8 cellular contexts compared by ENCODE assay signal in genomic region chr7:158740013-158740656, GRCh38. TPM values are rescaled to one million over a fixed set of nuclear protein-coding genes. Genes with fewer than 3 reads are reported as not detected.
DNase-seq lines count a peak whose midpoint lies in the region; ATAC-seq and TF ChIP-seq lines count a peak whose summit lies in the region.

No MANE protein-coding gene starts in this region.

- peaks cover 2% of the 10 kb centered on the region for H3K36me3 Mint-ChIP-seq in glutamatergic neuron (ENCODE audit: unreplicated experiment)

- H3K27ac Mint-ChIP-seq in glutamatergic neuron (ENCODE audit: unreplicated experiment): no peak overlapping the region

- in situ Hi-C loops in astrocyte of the spinal cord (cut with HindIII; ENCODE audit: low sequenced_read_pairs): no loop called here

- no peak overlapping the region for H3K4me3 Mint-ChIP-seq in glutamatergic neuron (ENCODE audit: unreplicated experiment)

- peaks cover 3% of the 10 kb centered on the region for H3K4me1 Mint-ChIP-seq in glutamatergic neuron (ENCODE audit: low read depth, unreplicated experiment)

- no peak for ATAC-seq in GM19452 (IDR thresholded peaks at IDR 0.05; ENCODE audit: unreplicated experiment)

- TF ChIP-seq CTCF in astrocyte of the spinal cord (IDR thresholded peaks at IDR 0.05; ENCODE audit: low read depth, low read length): no peak
- no peak for TF ChIP-seq CTCF in glutamatergic neuron (IDR thresholded peaks at IDR 0.05; ENCODE audit: partially characterized antibody, unreplicated experiment)

- no peaks in the 10 kb centered on the region for H3K9me3 Mint-ChIP-seq in glutamatergic neuron (ENCODE audit: unreplicated experiment)

- peak; percentile 55 for DNase-seq in AG08395 (ENCODE audit: low spot score)
- peak; percentile 15 for DNase-seq in KG1 (lab: John Stamatoyannopoulos, UW)
- DNase-seq in astrocyte of the spinal cord (ENCODE audit: low read depth, low spot score): peak; percentile 96
- peak; percentile 84 to 85 for DNase-seq in lung microvascular endothelial cell (ENCODE audit: low read depth in 2 of 2)
- DNase-seq in glutamatergic neuron: no peak
- DNase-seq in AG20443 (ENCODE audit: low spot score): no peak
- DNase-seq in NCI-H2081 (lab: John Stamatoyannopoulos, UW): no peak

- H3K27me3 Mint-ChIP-seq in glutamatergic neuron (ENCODE audit: unreplicated experiment): no peaks in the 10 kb centered on the region

- H3K4me3 ChIP-seq in astrocyte of the spinal cord (ENCODE audit: low read depth, low read length): no peak overlapping the region

RNA-seq across cellular contexts. Expression of gene NCAPG2, which starts 35.5 kb away (rescaled TPM):
- total RNA-seq in lung microvascular endothelial cell: 5.6 and 9.6 TPM in 2 replicates
- 27.2 TPM for total RNA-seq in glutamatergic neuron (ENCODE audit: unreplicated experiment)

Comparison
In these comparisons a context has a peak if more than half of its experiments do, and no peak if none do; other contexts are left out.
1. DNase-seq: peak in AG08395 (single experiment), KG1 (single experiment), astrocyte of the spinal cord (single experiment) and lung microvascular endothelial cell (2 of 2); none in glutamatergic neuron (single experiment), AG20443 (single experiment) and NCI-H2081 (0 of 2).